In genomic region chr17:74644419-74644818, GRCh38 we compare ENCODE assay signal across 30 cellular contexts. TPM values are rescaled to one million over a fixed set of nuclear protein-coding genes. Genes with fewer than 3 reads are reported as not detected.
"Had no signal": no experiment of that assay in that cellular context is flagged by ENCODE, and none has a peak within 500 bp of the region (broad histone marks: within the 10 kb centered on the region; RNA-seq: fewer than 3 reads in every experiment).

No MANE protein-coding gene starts in this region.

- H3K36me3 ChIP-seq: colonic mucosa, esophagus squamous epithelium, gastrocnemius medialis, heart right ventricle, left lung, lower lobe of right lung had no signal

- H3K27ac Mint-ChIP-seq: dendritic cell treated with granulocyte-macrophage colony-stimulating factor and Interleukin-4, amounts not matched to agents 40 ng/mL and 50 ng/mL, for 4 days; effector memory CD8-positive, alpha-beta T cell had no signal

- H3K27me3 ChIP-seq: colonic mucosa had no signal

- H3K4me3 ChIP-seq: colonic mucosa, esophagus squamous epithelium, gastrocnemius medialis, heart right ventricle, left lung, lower lobe of right lung had no signal

- ATAC-seq: effector memory CD8-positive, alpha-beta T cell; gastrocnemius medialis; heart right ventricle; left cardiac atrium; left lung; left ventricle myocardium superior; lower lobe of right lung had no signal

- H3K9me3 Mint-ChIP-seq: dendritic cell treated with granulocyte-macrophage colony-stimulating factor and Interleukin-4, amounts not matched to agents 40 ng/mL and 50 ng/mL, for 4 days; effector memory CD8-positive, alpha-beta T cell had no signal

- H3K9me3 ChIP-seq: colonic mucosa, esophagus squamous epithelium, gastrocnemius medialis, heart right ventricle, left lung, lower lobe of right lung had no signal

- H3K27ac ChIP-seq: colonic mucosa, esophagus squamous epithelium, gastrocnemius medialis, heart right ventricle, left lung, lower lobe of right lung had no signal

- H3K4me3 Mint-ChIP-seq: dendritic cell treated with granulocyte-macrophage colony-stimulating factor and Interleukin-4, amounts not matched to agents 40 ng/mL and 50 ng/mL, for 4 days; effector memory CD8-positive, alpha-beta T cell had no signal

- H3K4me1 ChIP-seq: colonic mucosa, gastrocnemius medialis had no signal

- DNase-seq: colonic mucosa; cortex of kidney; effector CD8-positive, alpha-beta T cell; effector memory CD8-positive, alpha-beta T cell; esophagus squamous epithelium; foreskin fibroblast; foreskin melanocyte; gastrocnemius medialis; glutamatergic neuron; head of caudate nucleus; heart right ventricle; hippocampal formation; left cardiac atrium; left lung; left ventricle myocardium superior; lower lobe of right lung; mesenchymal stem cell; midbrain had no signal

RNA-seq across cellular contexts. Expression of gene CD300E, which starts 20.9 kb away (rescaled TPM):
- total RNA-seq: chondrocyte, dermis microvascular lymphatic vessel endothelial cell, endothelial cell of umbilical vein, epithelial cell of proximal tubule, glomerular endothelial cell, kidney epithelial cell, lung microvascular endothelial cell had no signal
- polyA plus RNA-seq: endothelial cell of umbilical vein, keratinocyte had no signal

RNA-seq across cellular contexts. Expression of gene CD300LD, which starts 52.3 kb away (rescaled TPM):
- total RNA-seq: chondrocyte, colonic mucosa, dermis microvascular lymphatic vessel endothelial cell, endothelial cell of umbilical vein, epithelial cell of proximal tubule, esophagus squamous epithelium, gastrocnemius medialis, glomerular endothelial cell, heart right ventricle, kidney epithelial cell, left cardiac atrium, left ventricle myocardium superior, lower leg skin, lower lobe of right lung, lung microvascular endothelial cell, mucosa of gallbladder had no signal
- polyA plus RNA-seq: endothelial cell of umbilical vein, esophagus, heart right ventricle, keratinocyte had no signal
